1 cellular context compared by ENCODE assay signal in genomic region chr17:38702166-38702899, GRCh38.
A peak's percentile ranks its signal among the peaks of the same experiment; 100 is the strongest.
TF ChIP-seq lines count a peak whose summit lies in the region.

No MANE protein-coding gene starts in this region.

TF ChIP-seq in HepG2, 621 proteins besides CTCF, POLR2A, EP300 and RAD21 (continued from another document and continues in another):
- TF ChIP-seq, protein P1, sequence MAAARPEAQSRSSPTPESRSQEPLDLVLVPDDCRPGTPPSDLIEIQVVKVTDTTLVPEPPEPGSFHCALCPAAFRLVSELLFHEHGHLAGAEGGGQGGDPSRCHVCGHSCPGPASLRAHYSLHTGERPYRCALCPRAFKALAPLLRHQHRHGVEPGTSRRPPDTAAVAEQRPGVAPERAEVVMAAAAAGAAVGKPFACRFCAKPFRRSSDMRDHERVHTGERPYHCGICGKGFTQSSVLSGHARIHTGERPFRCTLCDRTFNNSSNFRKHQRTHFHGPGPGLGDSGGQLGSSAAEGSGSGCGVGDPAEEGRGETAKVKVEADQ (CRISPR knock-in tag; IDR thresholded peaks at IDR 0.05; ENCODE audit: borderline replicate concordance): no peak
- TF ChIP-seq KMT2B (CRISPR knock-in tag; IDR thresholded peaks at IDR 0.05) (peak; percentile 18; the same call in 1 of the 2 replicates), FOXO4 (CRISPR knock-in tag; conservative IDR thresholded peaks at IDR 0.05) (no peak), GPN1 (CRISPR knock-in tag; IDR thresholded peaks at IDR 0.05; ENCODE audit: borderline replicate concordance) (0 out of 2 replicates have a peak, but pooled peaks have one; percentile 16), ETV5 (CRISPR knock-in tag; IDR thresholded peaks at IDR 0.05; ENCODE audit: borderline replicate concordance) (peak; percentile 91), MEIS1 (CRISPR knock-in tag; IDR thresholded peaks at IDR 0.05; ENCODE audit: borderline replicate concordance) (no peak; the same call in none of the 2 replicates), DNMT3B (CRISPR knock-in tag; conservative IDR thresholded peaks at IDR 0.05) (no peak), TSC22D2 (CRISPR knock-in tag; IDR thresholded peaks at IDR 0.05; ENCODE audit: borderline replicate concordance) (0 out of 2 replicates have a peak, but pooled peaks have one; percentile 18), WIZ (CRISPR knock-in tag; IDR thresholded peaks at IDR 0.05) (no peak), ZNF543 (CRISPR knock-in tag; IDR thresholded peaks at IDR 0.05) (peak; percentile 51; the same call in 1 of the 2 replicates), MAZ (IDR thresholded peaks at IDR 0.05; ENCODE audit: borderline replicate concordance, low read depth, low read length) (peak; percentile 67; the same call in 1 of the 2 replicates), MAZ (CRISPR knock-in tag; IDR thresholded peaks at IDR 0.05; ENCODE audit: low read depth) (peak; percentile 93), ZNF639 (CRISPR knock-in tag; conservative IDR thresholded peaks at IDR 0.05) (peak; percentile 78; the same call in 1 of the 2 replicates), ZNF781 (CRISPR knock-in tag; IDR thresholded peaks at IDR 0.05; ENCODE audit: borderline replicate concordance, not compliant biosample characterization) (peak; percentile 34), MIXL1 (CRISPR knock-in tag; IDR thresholded peaks at IDR 0.05) (peak; percentile 25; the same call in 1 of the 2 replicates), ZSCAN9 (CRISPR knock-in tag; IDR thresholded peaks at IDR 0.05; ENCODE audit: borderline replicate concordance) (peak; percentile 83; the same call in 1 of the 2 replicates), SNRNP70 (IDR thresholded peaks at IDR 0.05; ENCODE audit: low read depth, low read length) (no peak), PHF8 (CRISPR knock-in tag; IDR thresholded peaks at IDR 0.05) (peak; percentile 75), BRF2 (CRISPR knock-in tag; IDR thresholded peaks at IDR 0.05) (peak; percentile 22; the same call in 1 of the 2 replicates), ZBTB3 (CRISPR knock-in tag; IDR thresholded peaks at IDR 0.05; ENCODE audit: borderline replicate concordance, low read depth) (no peak), TEAD2 (CRISPR knock-in tag; IDR thresholded peaks at IDR 0.05) (peak; percentile 64; the same call in 1 of the 2 replicates), MTERF4 (CRISPR knock-in tag; IDR thresholded peaks at IDR 0.05) (0 out of 2 replicates have a peak, but pooled peaks have one; percentile 15), ZNF235 (CRISPR knock-in tag; IDR thresholded peaks at IDR 0.05; ENCODE audit: borderline replicate concordance) (peak; percentile 61; the same call in 1 of the 2 replicates), NFAT5 (CRISPR knock-in tag; IDR thresholded peaks at IDR 0.05) (peak; percentile 78), TAF15 (IDR thresholded peaks at IDR 0.05; ENCODE audit: low read depth, low read length, poor library complexity, severe bottlenecking) (peak; percentile 31), ZNF576 (CRISPR knock-in tag; IDR thresholded peaks at IDR 0.05) (peak; percentile 37; the same call in 1 of the 2 replicates), ZNF720 (CRISPR knock-in tag; IDR thresholded peaks at IDR 0.05) (peak; percentile 60; the same call in 1 of the 2 replicates), PHF21A (CRISPR knock-in tag; IDR thresholded peaks at IDR 0.05) (peak; percentile 88), E2F1 (CRISPR knock-in tag; IDR thresholded peaks at IDR 0.05) (peak; percentile 98), HNRNPUL1 (IDR thresholded peaks at IDR 0.05; ENCODE audit: low read depth, low read length) (no peak), ZNF839 (CRISPR knock-in tag; IDR thresholded peaks at IDR 0.05; ENCODE audit: borderline replicate concordance) (no peak), ELF4 (CRISPR knock-in tag; IDR thresholded peaks at IDR 0.05; ENCODE audit: borderline replicate concordance) (no peak), MIER2 (CRISPR knock-in tag; IDR thresholded peaks at IDR 0.05) (0 out of 2 replicates have a peak, but pooled peaks have one; percentile 47)
- TF ChIP-seq, protein P2, sequence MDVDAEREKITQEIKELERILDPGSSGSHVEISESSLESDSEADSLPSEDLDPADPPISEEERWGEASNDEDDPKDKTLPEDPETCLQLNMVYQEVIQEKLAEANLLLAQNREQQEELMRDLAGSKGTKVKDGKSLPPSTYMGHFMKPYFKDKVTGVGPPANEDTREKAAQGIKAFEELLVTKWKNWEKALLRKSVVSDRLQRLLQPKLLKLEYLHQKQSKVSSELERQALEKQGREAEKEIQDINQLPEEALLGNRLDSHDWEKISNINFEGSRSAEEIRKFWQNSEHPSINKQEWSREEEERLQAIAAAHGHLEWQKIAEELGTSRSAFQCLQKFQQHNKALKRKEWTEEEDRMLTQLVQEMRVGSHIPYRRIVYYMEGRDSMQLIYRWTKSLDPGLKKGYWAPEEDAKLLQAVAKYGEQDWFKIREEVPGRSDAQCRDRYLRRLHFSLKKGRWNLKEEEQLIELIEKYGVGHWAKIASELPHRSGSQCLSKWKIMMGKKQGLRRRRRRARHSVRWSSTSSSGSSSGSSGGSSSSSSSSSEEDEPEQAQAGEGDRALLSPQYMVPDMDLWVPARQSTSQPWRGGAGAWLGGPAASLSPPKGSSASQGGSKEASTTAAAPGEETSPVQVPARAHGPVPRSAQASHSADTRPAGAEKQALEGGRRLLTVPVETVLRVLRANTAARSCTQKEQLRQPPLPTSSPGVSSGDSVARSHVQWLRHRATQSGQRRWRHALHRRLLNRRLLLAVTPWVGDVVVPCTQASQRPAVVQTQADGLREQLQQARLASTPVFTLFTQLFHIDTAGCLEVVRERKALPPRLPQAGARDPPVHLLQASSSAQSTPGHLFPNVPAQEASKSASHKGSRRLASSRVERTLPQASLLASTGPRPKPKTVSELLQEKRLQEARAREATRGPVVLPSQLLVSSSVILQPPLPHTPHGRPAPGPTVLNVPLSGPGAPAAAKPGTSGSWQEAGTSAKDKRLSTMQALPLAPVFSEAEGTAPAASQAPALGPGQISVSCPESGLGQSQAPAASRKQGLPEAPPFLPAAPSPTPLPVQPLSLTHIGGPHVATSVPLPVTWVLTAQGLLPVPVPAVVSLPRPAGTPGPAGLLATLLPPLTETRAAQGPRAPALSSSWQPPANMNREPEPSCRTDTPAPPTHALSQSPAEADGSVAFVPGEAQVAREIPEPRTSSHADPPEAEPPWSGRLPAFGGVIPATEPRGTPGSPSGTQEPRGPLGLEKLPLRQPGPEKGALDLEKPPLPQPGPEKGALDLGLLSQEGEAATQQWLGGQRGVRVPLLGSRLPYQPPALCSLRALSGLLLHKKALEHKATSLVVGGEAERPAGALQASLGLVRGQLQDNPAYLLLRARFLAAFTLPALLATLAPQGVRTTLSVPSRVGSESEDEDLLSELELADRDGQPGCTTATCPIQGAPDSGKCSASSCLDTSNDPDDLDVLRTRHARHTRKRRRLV (CRISPR knock-in tag; IDR thresholded peaks at IDR 0.05): 0 out of 2 replicates have a peak, but pooled peaks have one; percentile 76
- TF ChIP-seq, protein P3, sequence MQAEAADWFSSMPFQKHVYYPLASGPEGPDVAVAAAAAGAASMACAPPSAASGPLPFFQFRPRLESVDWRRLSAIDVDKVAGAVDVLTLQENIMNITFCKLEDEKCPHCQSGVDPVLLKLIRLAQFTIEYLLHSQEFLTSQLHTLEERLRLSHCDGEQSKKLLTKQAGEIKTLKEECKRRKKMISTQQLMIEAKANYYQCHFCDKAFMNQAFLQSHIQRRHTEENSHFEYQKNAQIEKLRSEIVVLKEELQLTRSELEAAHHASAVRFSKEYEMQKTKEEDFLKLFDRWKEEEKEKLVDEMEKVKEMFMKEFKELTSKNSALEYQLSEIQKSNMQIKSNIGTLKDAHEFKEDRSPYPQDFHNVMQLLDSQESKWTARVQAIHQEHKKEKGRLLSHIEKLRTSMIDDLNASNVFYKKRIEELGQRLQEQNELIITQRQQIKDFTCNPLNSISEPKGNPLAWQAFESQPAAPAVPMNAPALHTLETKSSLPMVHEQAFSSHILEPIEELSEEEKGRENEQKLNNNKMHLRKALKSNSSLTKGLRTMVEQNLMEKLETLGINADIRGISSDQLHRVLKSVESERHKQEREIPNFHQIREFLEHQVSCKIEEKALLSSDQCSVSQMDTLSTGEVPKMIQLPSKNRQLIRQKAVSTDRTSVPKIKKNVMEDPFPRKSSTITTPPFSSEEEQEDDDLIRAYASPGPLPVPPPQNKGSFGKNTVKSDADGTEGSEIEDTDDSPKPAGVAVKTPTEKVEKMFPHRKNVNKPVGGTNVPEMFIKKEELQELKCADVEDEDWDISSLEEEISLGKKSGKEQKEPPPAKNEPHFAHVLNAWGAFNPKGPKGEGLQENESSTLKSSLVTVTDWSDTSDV (CRISPR knock-in tag; IDR thresholded peaks at IDR 0.05): peak; percentile 76; the same call in 1 of the 2 replicates
